In genomic region chr2:10720983-10721343, GRCh38 we compare ENCODE assay signal across 8 cellular contexts. TPM values are rescaled to one million over a fixed set of nuclear protein-coding genes. Genes with fewer than 3 reads are reported as not detected.
DNase-seq lines count a peak whose midpoint lies in the region; ATAC-seq, FAIRE-seq and TF ChIP-seq lines count a peak whose summit lies in the region.

No MANE protein-coding gene starts in this region.

- H3K36me3 Mint-ChIP-seq in activated naive CD4-positive, alpha-beta T cell treated with anti-CD3 and anti-CD28 coated beads, Interleukin-2, amount 10 ng/mL, durations not matched to agents 7 days and 5 days: no peaks in the 10 kb centered on the region

- H3K27ac Mint-ChIP-seq in activated naive CD4-positive, alpha-beta T cell treated with anti-CD3 and anti-CD28 coated beads, Interleukin-2, amount 10 ng/mL, durations not matched to agents 7 days and 5 days: no peak overlapping the region

- no peak for TF ChIP-seq EP300 in upper lobe of left lung (IDR thresholded peaks at IDR 0.05)

- H3K4me1 Mint-ChIP-seq in activated naive CD4-positive, alpha-beta T cell treated with anti-CD3 and anti-CD28 coated beads, Interleukin-2, amount 10 ng/mL, durations not matched to agents 7 days and 5 days: peaks cover 5% of the 10 kb centered on the region

- H3K4me3 ChIP-seq in OCI-LY1 (ENCODE audit: low read depth, low read length, poor library complexity, severe bottlenecking) (peak overlapping the region; percentile 63), iPS-20b (ENCODE audit: low read length) (peak overlapping the region; percentile 61; the same call in 1 of the 2 replicates), upper lobe of left lung (peak overlapping the region; percentile 10 to 57 (median 54))

- H3K27ac ChIP-seq in OCI-LY1 (ENCODE audit: low read depth, low read length, poor library complexity, severe bottlenecking) (no peak overlapping the region), iPS-20b (ENCODE audit: low read length) (no peak overlapping the region), upper lobe of left lung (no peak overlapping the region)

- H3K79me2 ChIP-seq in OCI-LY1 (ENCODE audit: insufficient read depth, low read length): no peaks in the 10 kb centered on the region

- no peak for FAIRE-seq in frontal cortex (lab: Jason Lieb, UNC)

- no peak overlapping the region for H3K9ac ChIP-seq in OCI-LY1 (ENCODE audit: low read length)
- no peak overlapping the region for H3K9ac ChIP-seq in iPS-20b (ENCODE audit: low read depth, low read length)

- H3K4me3 Mint-ChIP-seq in activated naive CD4-positive, alpha-beta T cell treated with anti-CD3 and anti-CD28 coated beads, Interleukin-2, amount 10 ng/mL, durations not matched to agents 7 days and 5 days: peak overlapping the region; percentile 35

- TF ChIP-seq CTCF in OCI-LY1 (IDR thresholded peaks at IDR 0.05; ENCODE audit: low read length) (no peak), upper lobe of left lung (IDR thresholded peaks at IDR 0.05) (no peak)

- H3K4me1 ChIP-seq in OCI-LY1 (ENCODE audit: insufficient read depth, low read length, severe bottlenecking) (peaks cover 6% of the 10 kb centered on the region), iPS-20b (ENCODE audit: insufficient read depth, low read length) (peaks cover 4% of the 10 kb centered on the region; the same call in 1 of the 2 replicates), upper lobe of left lung (peaks cover 13 to 20% (median 18%) of the 10 kb centered on the region in 4 donors)

- no peak for ATAC-seq in upper lobe of left lung (ENCODE audit: low FRiP score in 2 of 2)
- ATAC-seq in HG03139 (IDR thresholded peaks at IDR 0.05; ENCODE audit: unreplicated experiment): no peak

- no peaks in the 10 kb centered on the region for H3K9me3 Mint-ChIP-seq in activated naive CD4-positive, alpha-beta T cell treated with anti-CD3 and anti-CD28 coated beads, Interleukin-2, amount 10 ng/mL, durations not matched to agents 7 days and 5 days

- no peak for TF ChIP-seq POLR2A in upper lobe of left lung (IDR thresholded peaks at IDR 0.05)

- CTCF ChIA-PET in activated naive CD4-positive, alpha-beta T cell treated with anti-CD3 and anti-CD28 coated beads, Interleukin-2, amount 10 ng/mL, durations not matched to agents 7 days and 5 days (lab: Charles Lee): no interaction called here

- DNase-seq in activated naive CD4-positive, alpha-beta T cell treated with anti-CD3 and anti-CD28 coated beads, Interleukin-2, amount 10 ng/mL, durations not matched to agents 7 days and 5 days: no peak
- DNase-seq in activated naive CD4-positive, alpha-beta T cell (lab: John Stamatoyannopoulos, UW): no peak
- DNase-seq in upper lobe of left lung (no peak), GM19240 (ENCODE audit: insufficient read length, low spot score) (no peak), frontal cortex (ENCODE audit: low spot score in 2 of 2) (no peak)

- peak overlapping the region; percentile 88 for H3K4me2 ChIP-seq in OCI-LY1 (ENCODE audit: low read length)

- H4K20me1 ChIP-seq in OCI-LY1 (ENCODE audit: insufficient read depth, low read length): no peaks in the 10 kb centered on the region

- H3K9me2 ChIP-seq in OCI-LY1 (ENCODE audit: low read depth, low read length): no peaks in the 10 kb centered on the region

- H2AFZ ChIP-seq in OCI-LY1 (ENCODE audit: low read length): no peak overlapping the region

- peaks cover 10% of the 10 kb centered on the region; the same call in 1 of the 2 replicates for H3K27me3 ChIP-seq in OCI-LY1 (ENCODE audit: insufficient read depth, low read length)
- H3K27me3 ChIP-seq in iPS-20b (ENCODE audit: insufficient read depth, low read length): peaks cover 89% of the 10 kb centered on the region
- H3K27me3 ChIP-seq in upper lobe of left lung: peaks cover 0 to 36% (median 10%) of the 10 kb centered on the region in 4 donors

- WGBS in upper lobe of left lung, 2 donors: 16 to 19% methylated on average over 7 to 24 of the region's 28 CpGs

- H3K27me3 Mint-ChIP-seq in activated naive CD4-positive, alpha-beta T cell treated with anti-CD3 and anti-CD28 coated beads, Interleukin-2, amount 10 ng/mL, durations not matched to agents 7 days and 5 days: peaks cover 87% of the 10 kb centered on the region

- H3K36me3 ChIP-seq in OCI-LY1 (ENCODE audit: insufficient read depth, low read length) (no peaks in the 10 kb centered on the region), iPS-20b (ENCODE audit: insufficient read depth, low read depth, low read length) (no peaks in the 10 kb centered on the region), upper lobe of left lung (no peaks in the 10 kb centered on the region)

- H3K9me3 ChIP-seq in OCI-LY1 (ENCODE audit: low read length) (no peaks in the 10 kb centered on the region), iPS-20b (ENCODE audit: insufficient read depth, low read depth, low read length) (no peaks in the 10 kb centered on the region), upper lobe of left lung (no peaks in the 10 kb centered on the region)

- no peaks in the 10 kb centered on the region; the same call in 1 of the 2 replicates for H3F3A ChIP-seq in OCI-LY1 (ENCODE audit: insufficient read depth, low read length)

RNA-seq across cellular contexts. Expression of gene ATP6V1C2, which starts 0.5 kb away (rescaled TPM):
- total RNA-seq in upper lobe of left lung: 10 to 100 TPM in 2 of 6 donors, 1 to 10 TPM in 2, under 1 TPM in 2; 0.81 to 92.2 (median 2.4) TPM
- 1.2 TPM for total RNA-seq in frontal cortex

RNA-seq across cellular contexts. Expression of gene NOL10, which starts 31.2 kb away (rescaled TPM):
- 10 to 100 TPM; 12.7 to 25.2 (median 19.6) TPM for total RNA-seq in upper lobe of left lung
- 63.6 TPM for total RNA-seq in frontal cortex
